24 cellular contexts compared by ENCODE assay signal in genomic region chr1:110752941-110753725, GRCh38.
"Had no signal": no experiment of that assay in that cellular context is flagged by ENCODE, and none has a peak within 500 bp of the region (broad histone marks: within the 10 kb centered on the region; RNA-seq: fewer than 3 reads in every experiment).

No MANE protein-coding gene starts in this region.

- H3K4me3 Mint-ChIP-seq: natural killer cell treated with Interleukin-12 subunit alpha and Interleukin-12 subunit beta and Interleukin-15 and Interleukin-18, amount 100 ng/mL, for 72 hours; neural progenitor cell had no signal

- H3K36me3 Mint-ChIP-seq: natural killer cell treated with Interleukin-12 subunit alpha and Interleukin-12 subunit beta and Interleukin-15 and Interleukin-18, amount 100 ng/mL, for 72 hours; neural progenitor cell had no signal

- H3K4me3 ChIP-seq: coronary artery, dorsolateral prefrontal cortex, heart left ventricle, lung, neural progenitor cell, ovary, right atrium auricular region, sigmoid colon, skin epidermis, suprapubic skin, tibial artery, upper lobe of left lung, uterus had no signal

- H3K27ac Mint-ChIP-seq: natural killer cell treated with Interleukin-12 subunit alpha and Interleukin-12 subunit beta and Interleukin-15 and Interleukin-18, amount 100 ng/mL, for 72 hours; neural progenitor cell had no signal

- DNase-seq: effector CD8-positive, alpha-beta T cell; foreskin melanocyte; heart left ventricle; hippocampal formation; left colon; left ventricle myocardium superior; mesenchymal stem cell; midbrain; nucleus accumbens; ovary; sigmoid colon; stimulated activated CD4-positive, alpha-beta T cell treated with anti-CD3 and anti-CD28 coated beads, Interleukin-4, amount 100 ng/mL, for 1 hour; stimulated activated naive CD4-positive, alpha-beta T cell; tibial artery; uterus had no signal

- H3K36me3 ChIP-seq: heart left ventricle, neural progenitor cell, ovary, right atrium auricular region, sigmoid colon, suprapubic skin, tibial artery, upper lobe of left lung, uterus had no signal

- H3K4me1 Mint-ChIP-seq: neural progenitor cell had no signal

- H3K27ac ChIP-seq: coronary artery, dorsolateral prefrontal cortex, heart left ventricle, neural progenitor cell, ovary, right atrium auricular region, sigmoid colon, skin epidermis, suprapubic skin, tibial artery, upper lobe of left lung, uterus had no signal

- H3K4me1 ChIP-seq: neural progenitor cell, right atrium auricular region, sigmoid colon, suprapubic skin, tibial artery, upper lobe of left lung, uterus had no signal

- ATAC-seq: heart left ventricle; left colon; left ventricle myocardium superior; natural killer cell treated with Interleukin-12 subunit alpha and Interleukin-12 subunit beta and Interleukin-15 and Interleukin-18, amount 100 ng/mL, for 72 hours had no signal

- H3K27me3 ChIP-seq: neural progenitor cell, ovary, right atrium auricular region, sigmoid colon, upper lobe of left lung had no signal

- H3K9me3 ChIP-seq: heart left ventricle, ovary, right atrium auricular region, sigmoid colon, suprapubic skin, tibial artery, upper lobe of left lung, uterus had no signal

- H3K9me3 Mint-ChIP-seq: natural killer cell treated with Interleukin-12 subunit alpha and Interleukin-12 subunit beta and Interleukin-15 and Interleukin-18, amount 100 ng/mL, for 72 hours; neural progenitor cell had no signal
